ENCODE assay signal across 27 cellular contexts in the genomic region with DNA sequence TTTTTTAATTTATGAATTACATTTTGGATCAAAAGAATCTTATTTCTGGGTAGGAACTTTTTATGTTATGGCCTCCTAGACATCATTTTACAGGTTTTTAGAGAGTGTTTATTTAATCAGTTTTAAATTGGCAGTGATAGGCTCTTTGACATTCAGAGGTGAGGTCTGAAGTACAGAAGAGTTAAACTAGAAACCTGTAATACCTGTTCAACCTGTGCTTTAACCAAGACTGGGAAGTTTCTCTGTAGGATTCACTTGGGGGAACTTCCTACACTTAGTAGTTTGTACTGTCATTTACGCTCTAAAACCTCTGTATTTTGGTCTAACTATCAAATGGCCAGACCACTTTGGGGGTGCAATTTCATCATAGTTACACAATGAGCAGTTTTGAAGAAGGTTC. TPM values are rescaled to one million over a fixed set of nuclear protein-coding genes. Genes with fewer than 3 reads are reported as not detected.
DNase-seq lines count a peak whose midpoint lies in the region; ATAC-seq, FAIRE-seq and TF ChIP-seq lines count a peak whose summit lies in the region.
"Had no signal": no experiment of that assay in that cellular context is flagged by ENCODE, and none has a peak within 500 bp of the region (broad histone marks: within the 10 kb centered on the region; RNA-seq: fewer than 3 reads in every experiment).

No MANE protein-coding gene starts in this region.

- WGBS in small intestine, 3 donors, result 17 to 67% (median 37%) methylated on average over 1 of the region's 1 CpG
- 97 to 100% (median 97%) methylated on average over 1 of the region's 1 CpG for WGBS in ovary, 3 donors

- H4K20me1 ChIP-seq in GM23338 (replicated peaks; ENCODE audit: insufficient read depth), result peaks cover 22% of the 10 kb centered on the region

- FAIRE-seq in small intestine (lab: Jason Lieb, UNC), result no peak
- FAIRE-seq: GM12891 had no signal

- ATAC-seq in GM23338 (peak; percentile 29; the same call in 1 of the 3 replicates), foreskin keratinocyte (peak; percentile 71)
- ATAC-seq: activated CD8-positive, alpha-beta T cell treated with anti-CD3 and anti-CD28 coated beads for 36 hours; psoas muscle; stimulated activated memory B cell treated with anti-CD40 and anti-IgM and Interleukin-4, amounts not matched to agents 10 μg/mL and 1 μg/mL and 100 μg/mL, for 72 hours had no signal

- H3K27me3 ChIP-seq in GM23338 (ENCODE audit: insufficient read depth) (no peaks in the 10 kb centered on the region), foreskin keratinocyte (no peaks in the 10 kb centered on the region), small intestine (ENCODE audit: control insufficient read depth in 2 of 2, insufficient read depth in 2 of 2, low read length in 2 of 2) (no peaks in the 10 kb centered on the region), ovary (no peaks in the 10 kb centered on the region)
- H3K27me3 ChIP-seq: Peyer's patch had no signal

- TF ChIP-seq CTCF in GM23338 (conservative IDR thresholded peaks at IDR 0.05; ENCODE audit: low read depth in 2 of 2), result no peak
- no peak for TF ChIP-seq CTCF in foreskin keratinocyte (conservative IDR thresholded peaks at IDR 0.05)
- TF ChIP-seq CTCF in ovary (IDR thresholded peaks at IDR 0.05), result no peak

- peaks cover 5% of the 10 kb centered on the region; the same call in 1 of the 3 replicates for H3K36me3 Mint-ChIP-seq in GM23338 (ENCODE audit: low read depth)
- no peaks in the 10 kb centered on the region for H3K36me3 Mint-ChIP-seq in activated T-cell treated with anti-CD3 and anti-CD28 coated beads, Interleukin-2, amount 50 U/mL, for 24 hours (ENCODE audit: low read depth)
- H3K36me3 Mint-ChIP-seq: stimulated activated memory B cell treated with anti-CD40 and anti-IgM and Interleukin-4, amounts not matched to agents 10 μg/mL and 1 μg/mL and 100 μg/mL, for 72 hours had no signal

- H3K4me1 Mint-ChIP-seq in GM23338, result peaks cover 52% of the 10 kb centered on the region
- H3K4me1 Mint-ChIP-seq in activated T-cell treated with anti-CD3 and anti-CD28 coated beads, Interleukin-2, amount 50 U/mL, for 24 hours (ENCODE audit: low read depth), result peaks cover 7% of the 10 kb centered on the region
- H3K4me1 Mint-ChIP-seq: stimulated activated memory B cell treated with anti-CD40 and anti-IgM and Interleukin-4, amounts not matched to agents 10 μg/mL and 1 μg/mL and 100 μg/mL, for 72 hours had no signal

- H3K4me1 ChIP-seq in GM23338 (ENCODE audit: insufficient read depth) (peaks cover 48% of the 10 kb centered on the region), foreskin keratinocyte (no peaks in the 10 kb centered on the region), small intestine (ENCODE audit: control insufficient read depth in 2 of 2, insufficient read depth in 1 of 2, low read depth in 1 of 2, low read length in 1 of 2) (peaks cover 2 to 8% of the 10 kb centered on the region in 2 donors), ovary (ENCODE audit: insufficient read depth) (peaks cover 3% of the 10 kb centered on the region)
- H3K4me1 ChIP-seq: Peyer's patch, psoas muscle had no signal

- TF ChIP-seq POLR2A in ovary (IDR thresholded peaks at IDR 0.05), result no peak

- peaks cover 4% of the 10 kb centered on the region for H3K27me3 Mint-ChIP-seq in GM23338 (ENCODE audit: insufficient read depth, low read depth, poor library complexity)
- H3K27me3 Mint-ChIP-seq in activated T-cell treated with anti-CD3 and anti-CD28 coated beads, Interleukin-2, amount 50 U/mL, for 24 hours, result no peaks in the 10 kb centered on the region
- H3K27me3 Mint-ChIP-seq: activated CD8-positive, alpha-beta T cell treated with anti-CD3 and anti-CD28 coated beads for 36 hours; CD4-positive, alpha-beta T cell; stimulated activated memory B cell treated with anti-CD40 and anti-IgM and Interleukin-4, amounts not matched to agents 10 μg/mL and 1 μg/mL and 100 μg/mL, for 72 hours had no signal

- no peaks in the 10 kb centered on the region for H3K9me2 ChIP-seq in GM23338 (ENCODE audit: insufficient read depth)

- H3K36me3 ChIP-seq in GM23338 (ENCODE audit: insufficient read depth) (no peaks in the 10 kb centered on the region), small intestine (ENCODE audit: control insufficient read depth in 2 of 2, insufficient read depth in 2 of 2, low read length in 2 of 2) (no peaks in the 10 kb centered on the region), ovary (no peaks in the 10 kb centered on the region)
- H3K36me3 ChIP-seq: Peyer's patch had no signal

- no peaks in the 10 kb centered on the region for H3F3A ChIP-seq in GM23338 (replicated peaks; ENCODE audit: low read depth)

- H3K4me3 ChIP-seq in GM23338, result no peak overlapping the region
- H3K4me3 ChIP-seq in small intestine (ENCODE audit: low read depth in 1 of 2, low read length in 2 of 2), result no peak overlapping the region
- H3K4me3 ChIP-seq in ovary, result no peak overlapping the region
- H3K4me3 ChIP-seq: Peyer's patch, psoas muscle, SK-N-MC had no signal

- no peak overlapping the region for H3K27ac ChIP-seq in GM23338 (ENCODE audit: low read depth)
- no peak overlapping the region for H3K27ac ChIP-seq in foreskin keratinocyte
- no peak overlapping the region for H3K27ac ChIP-seq in small intestine (ENCODE audit: low read depth in 1 of 2, low read length in 1 of 2)
- H3K27ac ChIP-seq in ovary, result no peak overlapping the region
- H3K27ac ChIP-seq: Peyer's patch, psoas muscle, SK-N-MC had no signal

- no peak for TF ChIP-seq EP300 in ovary (IDR thresholded peaks at IDR 0.05)

- H3K9me3 ChIP-seq in small intestine (ENCODE audit: control insufficient read depth, low read depth) (no peaks in the 10 kb centered on the region), ovary (no peaks in the 10 kb centered on the region)
- H3K9me3 ChIP-seq: Peyer's patch, psoas muscle had no signal

- peak overlapping the region; percentile 46; the same call in 1 of the 2 replicates for H3K4me2 ChIP-seq in GM23338

- DNase-seq in GM23338 (ENCODE audit: low spot score) (peak; percentile 34), NCI-H510A treated with DMSO at 0.1 percent for 48 hours (lab: John Stamatoyannopoulos, UW) (peak; percentile 79), foreskin keratinocyte (peak in 1 of 2 donors; percentile 26), small intestine (peak; percentile 64), ovary (no peak), SKM-1 treated with dmso at 0.1 percent for 144 hours (lab: John Stamatoyannopoulos, UW; ENCODE audit: unreplicated experiment) (no peak)
- no peak for DNase-seq in activated T-cell treated with anti-CD3 and anti-CD28 coated beads, Interleukin-2, amount 50 U/mL, for 24 hours
- DNase-seq in activated CD4-positive, alpha-beta T cell treated with anti-CD3 and anti-CD28 coated beads, Interleukin-2, amount 50 U/mL, for 48 hours, result no peak
- DNase-seq: activated CD4-positive, CD25-positive, alpha-beta regulatory T cell; activated CD8-positive, alpha-beta T cell treated with anti-CD3 and anti-CD28 coated beads for 36 hours; activated naive CD4-positive, alpha-beta T cell; activated T-cell treated with anti-CD3 and anti-CD28 coated beads for 4 hours; amniotic stem cell; CD4-positive, alpha-beta T cell; DMS79; head of caudate nucleus; Karpas-422; NCI-H1048; NCI-H187 treated with DMSO at 0.1 percent for 48 hours; Peyer's patch; psoas muscle; stimulated activated CD4-positive, alpha-beta T cell treated with anti-CD3 and anti-CD28 coated beads, Interleukin-2, amount 100 ng/mL, for 24 hours; T-helper 9 cell had no signal

- intact Hi-C loops in ovary (cut with DNase I), result no loop called here

- no peak overlapping the region; the same call in 1 of the 2 replicates for H3K27ac Mint-ChIP-seq in GM23338
- no peak overlapping the region for H3K27ac Mint-ChIP-seq in activated T-cell treated with anti-CD3 and anti-CD28 coated beads, Interleukin-2, amount 50 U/mL, for 24 hours
- H3K27ac Mint-ChIP-seq: activated CD8-positive, alpha-beta T cell treated with anti-CD3 and anti-CD28 coated beads for 36 hours; CD4-positive, alpha-beta T cell; stimulated activated memory B cell treated with anti-CD40 and anti-IgM and Interleukin-4, amounts not matched to agents 10 μg/mL and 1 μg/mL and 100 μg/mL, for 72 hours had no signal

- H3K9me3 Mint-ChIP-seq in GM23338, result no peaks in the 10 kb centered on the region
- no peaks in the 10 kb centered on the region for H3K9me3 Mint-ChIP-seq in activated T-cell treated with anti-CD3 and anti-CD28 coated beads, Interleukin-2, amount 50 U/mL, for 24 hours
- H3K9me3 Mint-ChIP-seq: activated CD8-positive, alpha-beta T cell treated with anti-CD3 and anti-CD28 coated beads for 36 hours; CD4-positive, alpha-beta T cell had no signal

- no peak overlapping the region for H3K4me3 Mint-ChIP-seq in GM23338
- H3K4me3 Mint-ChIP-seq in activated T-cell treated with anti-CD3 and anti-CD28 coated beads, Interleukin-2, amount 50 U/mL, for 24 hours, result no peak overlapping the region
- H3K4me3 Mint-ChIP-seq: activated CD8-positive, alpha-beta T cell treated with anti-CD3 and anti-CD28 coated beads for 36 hours; CD4-positive, alpha-beta T cell; neural crest cell; stimulated activated memory B cell treated with anti-CD40 and anti-IgM and Interleukin-4, amounts not matched to agents 10 μg/mL and 1 μg/mL and 100 μg/mL, for 72 hours had no signal

- H3K79me2 ChIP-seq in GM23338 (replicated peaks; ENCODE audit: insufficient read depth), result peaks cover 100% of the 10 kb centered on the region

- H2AFZ ChIP-seq in GM23338, result no peak overlapping the region

TF ChIP-seq in GM23338, 12 proteins besides CTCF, POLR2A, EP300 and RAD21:
- TF ChIP-seq CREB1 (CRISPR knock-in tag; IDR thresholded peaks at IDR 0.05; ENCODE audit: low read depth) (no peak), ZNF114 (CRISPR knock-in tag; IDR thresholded peaks at IDR 0.05) (no peak), JUNB (IDR thresholded peaks at IDR 0.05; ENCODE audit: unreplicated experiment) (no peak), STAT1 (IDR thresholded peaks at IDR 0.05; ENCODE audit: unreplicated experiment) (no peak), POLR2AphosphoS5 (IDR thresholded peaks at IDR 0.05; ENCODE audit: low read depth) (no peak), EZH2 (IDR thresholded peaks at IDR 0.05; ENCODE audit: low read depth, unreplicated experiment) (no peak), NANOG (IDR thresholded peaks at IDR 0.05; ENCODE audit: borderline replicate concordance) (no peak)

RNA-seq across cellular contexts. Expression of gene PLEKHA5, which starts 35.9 kb away (rescaled TPM):
- total RNA-seq in GM23338 (2014; rRNA removed; shearing (Covaris generic)), result 81.8 and 82.8 TPM in 2 replicates
- 79.9 and 112 TPM in 2 replicates for polyA plus RNA-seq in GM23338 (2016; fragmentation: Nextera tagmentation; extraction: Ambion mirVana)
- total RNA-seq in foreskin keratinocyte, result 23.2 and 26.1 TPM in 2 replicates
- polyA plus RNA-seq in foreskin keratinocyte, result 9.3 TPM in 2 replicates
- 10 to 100 TPM; 13.2 to 23.7 (median 15.4) TPM for polyA plus RNA-seq in small intestine
- 10 to 100 TPM; 37.0 to 65.6 (median 47.2) TPM for total RNA-seq in ovary
- polyA plus RNA-seq in ovary, result 10 to 100 TPM; 32.2 to 32.9 TPM

Comparison
In these comparisons a context has a peak if more than half of its experiments do, and no peak if none do; other contexts are left out.
1. DNase-seq: peak in GM23338 (single experiment), NCI-H510A treated with DMSO at 0.1 percent for 48 hours (single experiment) and small intestine (single experiment); none in ovary (0 of 5), activated T-cell treated with anti-CD3 and anti-CD28 coated beads, Interleukin-2, amount 50 U/mL, for 24 hours (single experiment), SKM-1 treated with dmso at 0.1 percent for 144 hours (single experiment) and activated CD4-positive, alpha-beta T cell treated with anti-CD3 and anti-CD28 coated beads, Interleukin-2, amount 50 U/mL, for 48 hours (0 of 2).